Comparison of ENCODE assay signal across 28 cellular contexts in the genomic region with DNA sequence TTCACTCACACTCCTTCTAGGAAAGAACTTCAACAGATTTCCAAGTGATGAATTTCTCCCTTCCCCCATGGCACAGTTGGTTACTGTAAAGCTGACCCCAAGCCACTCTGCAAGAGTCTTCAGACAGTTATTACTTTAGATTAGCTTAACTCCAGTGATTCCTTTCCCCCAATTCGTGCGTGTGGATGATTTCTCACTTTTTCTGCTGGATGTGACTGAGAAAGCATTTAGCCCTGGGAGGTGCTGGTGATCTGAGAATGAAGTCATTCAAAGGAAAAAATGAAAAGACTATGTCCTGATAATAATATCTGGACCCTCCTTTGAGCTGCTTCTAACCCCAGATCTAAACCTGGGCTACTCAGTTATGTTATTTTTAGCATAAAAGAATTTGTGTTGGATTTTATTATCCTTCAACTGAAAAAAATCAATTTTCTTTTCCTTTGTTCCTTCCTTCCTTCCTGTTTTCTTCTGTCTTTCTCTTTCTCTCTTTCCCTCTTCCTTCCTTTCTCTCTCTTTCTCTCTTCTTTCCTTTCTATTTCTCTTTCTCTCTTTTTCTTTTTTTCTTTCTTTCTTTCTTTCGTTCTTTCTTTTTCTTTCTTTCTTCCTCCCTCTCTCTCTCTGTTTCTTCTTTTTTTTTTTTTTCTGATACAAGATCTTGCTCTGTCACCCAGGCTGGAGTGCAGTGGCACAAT. TPM values are rescaled to one million over a fixed set of nuclear protein-coding genes. Genes with fewer than 3 reads are reported as not detected.
DNase-seq lines count a peak whose midpoint lies in the region; ATAC-seq and TF ChIP-seq lines count a peak whose summit lies in the region.
"Had no signal": no experiment of that assay in that cellular context is flagged by ENCODE, and none has a peak within 500 bp of the region (broad histone marks: within the 10 kb centered on the region; RNA-seq: fewer than 3 reads in every experiment).

No MANE protein-coding gene starts in this region.

- peaks cover 4% of the 10 kb centered on the region for H3K27me3 ChIP-seq in CD4-positive, alpha-beta T cell (ENCODE audit: control insufficient read depth, insufficient read depth, low read length)
- H3K27me3 ChIP-seq: sigmoid colon had no signal

- H3K9me3 Mint-ChIP-seq in CD4-positive, alpha-beta T cell = no peaks in the 10 kb centered on the region
- H3K9me3 Mint-ChIP-seq in HFFc6 (no peaks in the 10 kb centered on the region), chondrocyte (ENCODE audit: low read depth) (no peaks in the 10 kb centered on the region)
- H3K9me3 Mint-ChIP-seq in stimulated activated effector memory CD8-positive, alpha-beta T cell treated with anti-CD3 and anti-CD28 coated beads, Interleukin-12 subunit alpha, Interleukin-12 subunit beta, amount 100 ng/mL, for 72 hours = no peaks in the 10 kb centered on the region
- H3K9me3 Mint-ChIP-seq: activated T-helper 17 cell treated with anti-CD3 and anti-CD28 coated beads, Interleukin-2, amount 50 U/mL, for 72 hours; CD8-positive, alpha-beta T cell; immature natural killer cell; natural killer cell had no signal

- peak; percentile 16 for TF ChIP-seq CTCF in CD4-positive, alpha-beta T cell (IDR thresholded peaks at IDR 0.05)
- TF ChIP-seq CTCF in HFFc6 (IDR thresholded peaks at IDR 0.05) (no peak), chondrocyte (IDR thresholded peaks at IDR 0.05) (no peak)

- no peaks in the 10 kb centered on the region for H3K9me3 ChIP-seq in CD4-positive, alpha-beta T cell (ENCODE audit: control insufficient read depth, low read length)
- H3K9me3 ChIP-seq: mucosa of descending colon, sigmoid colon had no signal

- no peaks in the 10 kb centered on the region for H3K4me1 Mint-ChIP-seq in CD4-positive, alpha-beta T cell (ENCODE audit: low read depth)
- H3K4me1 Mint-ChIP-seq in HFFc6 (ENCODE audit: low read depth) (peaks cover 70% of the 10 kb centered on the region), chondrocyte (ENCODE audit: low read depth) (peaks cover 14% of the 10 kb centered on the region)
- no peaks in the 10 kb centered on the region for H3K4me1 Mint-ChIP-seq in stimulated activated effector memory CD8-positive, alpha-beta T cell treated with anti-CD3 and anti-CD28 coated beads, Interleukin-12 subunit alpha, Interleukin-12 subunit beta, amount 100 ng/mL, for 72 hours
- H3K4me1 Mint-ChIP-seq: activated T-helper 17 cell treated with anti-CD3 and anti-CD28 coated beads, Interleukin-2, amount 50 U/mL, for 72 hours; immature natural killer cell; natural killer cell had no signal

- intact Hi-C loops in CD4-positive, alpha-beta T cell (cut with DNase I, micrococcal nuclease) = no loop called here

- H3K36me3 Mint-ChIP-seq in CD4-positive, alpha-beta T cell (ENCODE audit: low read depth) = no peaks in the 10 kb centered on the region
- H3K36me3 Mint-ChIP-seq in HFFc6 (ENCODE audit: low read depth) (no peaks in the 10 kb centered on the region), chondrocyte (ENCODE audit: low read depth) (no peaks in the 10 kb centered on the region)
- no peaks in the 10 kb centered on the region for H3K36me3 Mint-ChIP-seq in stimulated activated effector memory CD8-positive, alpha-beta T cell treated with anti-CD3 and anti-CD28 coated beads, Interleukin-12 subunit alpha, Interleukin-12 subunit beta, amount 100 ng/mL, for 72 hours
- H3K36me3 Mint-ChIP-seq: CD8-positive, alpha-beta T cell; immature natural killer cell; natural killer cell had no signal

- no peak for DNase-seq in CD4-positive, alpha-beta T cell
- no peak for DNase-seq in HFFc6
- no peak for DNase-seq in chondrocyte (ENCODE audit: low spot score)
- DNase-seq in stimulated activated effector memory CD8-positive, alpha-beta T cell treated with anti-CD3 and anti-CD28 coated beads, Interleukin-12 subunit alpha, Interleukin-12 subunit beta, amount 100 ng/mL, for 72 hours (ENCODE audit: low spot score in 2 of 2) = no peak
- DNase-seq in NCI-H1105 (lab: John Stamatoyannopoulos, UW) = no peak
- DNase-seq in CD1c-positive myeloid dendritic cell (ENCODE audit: extremely low spot score) = no peak
- DNase-seq: activated CD4-positive, alpha-beta T cell treated with anti-CD3 and anti-CD28 coated beads for 4 hours; activated CD8-positive, alpha-beta T cell treated with anti-CD3 and anti-CD28 coated beads, Interleukin-2, amount 10 ng/mL, durations not matched to agents 7 days and 5 days; activated naive CD4-positive, alpha-beta T cell treated with anti-CD3 and anti-CD28 coated beads, Interleukin-2, amount 50 U/mL, for 16 hours; amniotic stem cell; CD8-positive, alpha-beta T cell; hypothalamus; immature natural killer cell; KBM-7; left colon; mucosa of descending colon; natural killer cell; NCI-H146; NCI-H345; NCI-H69; occipital lobe; sigmoid colon; stimulated activated CD4-positive, alpha-beta T cell treated with anti-CD3 and anti-CD28 coated beads, Interleukin-15, amount 100 ng/mL, for 24 hours; stimulated activated CD4-positive, alpha-beta T cell treated with anti-CD3 and anti-CD28 coated beads, Interleukin-4, amount 100 ng/mL, for 4 hours; trophoblast cell; WERI-Rb-1 had no signal

- H3K4me3 Mint-ChIP-seq in CD4-positive, alpha-beta T cell = no peak overlapping the region
- peak overlapping the region; percentile 19 for H3K4me3 Mint-ChIP-seq in HFFc6
- H3K4me3 Mint-ChIP-seq in chondrocyte (ENCODE audit: unreplicated experiment) = no peak overlapping the region
- H3K4me3 Mint-ChIP-seq in stimulated activated effector memory CD8-positive, alpha-beta T cell treated with anti-CD3 and anti-CD28 coated beads, Interleukin-12 subunit alpha, Interleukin-12 subunit beta, amount 100 ng/mL, for 72 hours = no peak overlapping the region
- H3K4me3 Mint-ChIP-seq: activated CD8-positive, alpha-beta T cell treated with anti-CD3 and anti-CD28 coated beads, Interleukin-2, amount 10 ng/mL, durations not matched to agents 7 days and 5 days; activated T-helper 17 cell treated with anti-CD3 and anti-CD28 coated beads, Interleukin-2, amount 50 U/mL, for 72 hours; CD8-positive, alpha-beta T cell; immature natural killer cell; natural killer cell had no signal

- POLR2A ChIA-PET in CD4-positive, alpha-beta T cell (lab: Charles Lee) = no interaction called here

- no peak for ATAC-seq in CD4-positive, alpha-beta T cell (ENCODE audit: poor library complexity)
- ATAC-seq in stimulated activated effector memory CD8-positive, alpha-beta T cell treated with anti-CD3 and anti-CD28 coated beads, Interleukin-12 subunit alpha, Interleukin-12 subunit beta, amount 100 ng/mL, for 72 hours = no peak
- ATAC-seq in HG03469 (IDR thresholded peaks at IDR 0.05; ENCODE audit: unreplicated experiment) = no peak
- ATAC-seq: activated CD8-positive, alpha-beta T cell treated with anti-CD3 and anti-CD28 coated beads, Interleukin-2, amount 10 ng/mL, durations not matched to agents 7 days and 5 days; activated T-helper 17 cell treated with anti-CD3 and anti-CD28 coated beads, Interleukin-2, amount 50 U/mL, for 72 hours; CD8-positive, alpha-beta T cell; left colon; mucosa of descending colon; natural killer cell had no signal

- H3K27me3 Mint-ChIP-seq in CD4-positive, alpha-beta T cell = peaks cover 30% of the 10 kb centered on the region
- H3K27me3 Mint-ChIP-seq in HFFc6 (ENCODE audit: insufficient read depth) (no peaks in the 10 kb centered on the region; the same call in 1 of the 2 replicates), chondrocyte (ENCODE audit: low read depth) (no peaks in the 10 kb centered on the region)

- CTCF ChIA-PET in CD4-positive, alpha-beta T cell (lab: Charles Lee) = no interaction called here

- no peak overlapping the region for H3K27ac Mint-ChIP-seq in CD4-positive, alpha-beta T cell
- H3K27ac Mint-ChIP-seq in HFFc6 = peak overlapping the region; percentile 85
- peak overlapping the region; percentile 54 for H3K27ac Mint-ChIP-seq in chondrocyte (ENCODE audit: unreplicated experiment)
- peak overlapping the region; percentile 12 for H3K27ac Mint-ChIP-seq in stimulated activated effector memory CD8-positive, alpha-beta T cell treated with anti-CD3 and anti-CD28 coated beads, Interleukin-12 subunit alpha, Interleukin-12 subunit beta, amount 100 ng/mL, for 72 hours
- H3K27ac Mint-ChIP-seq: activated CD8-positive, alpha-beta T cell treated with anti-CD3 and anti-CD28 coated beads, Interleukin-2, amount 10 ng/mL, durations not matched to agents 7 days and 5 days; activated T-helper 17 cell treated with anti-CD3 and anti-CD28 coated beads, Interleukin-2, amount 50 U/mL, for 72 hours; CD8-positive, alpha-beta T cell; natural killer cell had no signal

- H3K27ac ChIP-seq in CD4-positive, alpha-beta T cell (ENCODE audit: low read depth, low read length) = no peak overlapping the region
- H3K27ac ChIP-seq: WERI-Rb-1 had no signal

RNA-seq across cellular contexts. Expression of a gene that starts 47.6 kb away (rescaled TPM):
- total RNA-seq in CD4-positive, alpha-beta T cell = 10 to 100 TPM; 65.6 to 76.4 TPM
- 100 to 1,000 TPM; 104 to 122 (median 113) TPM for total RNA-seq in HFFc6 (2021; fragmentation: NEBNext Ultra II Directional; extraction: Animal tissue kit (Norgen Biotek cat#: 25700))
- 118 to 139 TPM (median 135 TPM) in 3 replicates for total RNA-seq in chondrocyte
